In genomic region chr7:120988591-120989299, GRCh38 we compare ENCODE assay signal across 1 cellular context.
TF ChIP-seq lines count a peak whose summit lies in the region.

TSS of gene CPED1 (plus strand) at chr7:120988711. CDS start at chr7:120989622, 911 bp downstream.

TF ChIP-seq in HepG2, 621 proteins besides CTCF, POLR2A, EP300 and RAD21 (continued from another document):
- peak; percentile 66; the same call in 1 of the 2 replicates for TF ChIP-seq KDM2A (CRISPR knock-in tag; IDR thresholded peaks at IDR 0.05; ENCODE audit: borderline replicate concordance, low read depth)
- TF ChIP-seq ZNF687 (CRISPR knock-in tag; IDR thresholded peaks at IDR 0.05), result peak; percentile 56
- no peak for TF ChIP-seq LCORL (IDR thresholded peaks at IDR 0.05)
- peak; percentile 21; the same call in 1 of the 2 replicates for TF ChIP-seq LCORL (CRISPR knock-in tag; IDR thresholded peaks at IDR 0.05)
- TF ChIP-seq SRSF4 (IDR thresholded peaks at IDR 0.05; ENCODE audit: low read depth, low read length, poor library complexity, severe bottlenecking), result no peak
- TF ChIP-seq SETDB1 (CRISPR knock-in tag; IDR thresholded peaks at IDR 0.05; ENCODE audit: borderline replicate concordance), result no peak
- TF ChIP-seq DRAP1 (CRISPR knock-in tag; IDR thresholded peaks at IDR 0.05), result no peak
- TF ChIP-seq ZNF878 (CRISPR knock-in tag; IDR thresholded peaks at IDR 0.05), result no peak
- TF ChIP-seq POGK (CRISPR knock-in tag; conservative IDR thresholded peaks at IDR 0.05), result no peak
- TF ChIP-seq CEBPG (CRISPR knock-in tag; IDR thresholded peaks at IDR 0.05), result 0 out of 2 replicates have a peak, but pooled peaks have one; percentile 8
- TF ChIP-seq ZNF432 (CRISPR knock-in tag; IDR thresholded peaks at IDR 0.05; ENCODE audit: borderline replicate concordance), result no peak
- TF ChIP-seq ZNF891 (CRISPR knock-in tag; IDR thresholded peaks at IDR 0.05), result no peak
- 0 out of 2 replicates have a peak, but pooled peaks have one; percentile 9 for TF ChIP-seq HOXA3 (CRISPR knock-in tag; IDR thresholded peaks at IDR 0.05)
- TF ChIP-seq TEAD3 (CRISPR knock-in tag; optimal IDR thresholded peaks at IDR 0.05; ENCODE audit: borderline replicate concordance), result peak; percentile 16
- TF ChIP-seq MAX (IDR thresholded peaks at IDR 0.05), result 0 out of 2 replicates have a peak, but pooled peaks have one; percentile 21
- TF ChIP-seq GABPB1 (CRISPR knock-in tag; IDR thresholded peaks at IDR 0.05), result peak; percentile 30; the same call in 1 of the 2 replicates
- 0 out of 2 replicates have a peak, but pooled peaks have one; percentile 30 for TF ChIP-seq ZMAT3 (CRISPR knock-in tag; conservative IDR thresholded peaks at IDR 0.05)
- no peak for TF ChIP-seq GFI1 (CRISPR knock-in tag; IDR thresholded peaks at IDR 0.05; ENCODE audit: borderline replicate concordance)
- peak; percentile 67; the same call in 1 of the 2 replicates for TF ChIP-seq ZNF362 (CRISPR knock-in tag; IDR thresholded peaks at IDR 0.05; ENCODE audit: borderline replicate concordance)
- TF ChIP-seq ZNF574 (CRISPR knock-in tag; IDR thresholded peaks at IDR 0.05), result no peak
- no peak for TF ChIP-seq CENPX (CRISPR knock-in tag; IDR thresholded peaks at IDR 0.05)
- TF ChIP-seq ZNF589 (CRISPR knock-in tag; conservative IDR thresholded peaks at IDR 0.05), result no peak
- TF ChIP-seq RXRA (CRISPR knock-in tag; IDR thresholded peaks at IDR 0.05), result 0 out of 2 replicates have a peak, but pooled peaks have one; percentile 20
- peak; percentile 44; the same call in 1 of the 2 replicates for TF ChIP-seq UBTF (CRISPR knock-in tag; IDR thresholded peaks at IDR 0.05)
- TF ChIP-seq CAMTA2 (CRISPR knock-in tag; IDR thresholded peaks at IDR 0.05; ENCODE audit: borderline replicate concordance), result no peak
- TF ChIP-seq ZMYM4 (CRISPR knock-in tag; IDR thresholded peaks at IDR 0.05), result peak; percentile 21; the same call in 1 of the 2 replicates
- peak; percentile 39 for TF ChIP-seq RBM39 (IDR thresholded peaks at IDR 0.05; ENCODE audit: low read depth, low read length, poor library complexity, severe bottlenecking)
- peak; percentile 66 for TF ChIP-seq SKI (IDR thresholded peaks at IDR 0.05; ENCODE audit: partially characterized antibody)
- no peak for TF ChIP-seq ZFP1 (CRISPR knock-in tag; IDR thresholded peaks at IDR 0.05)
- TF ChIP-seq NCOA2 (CRISPR knock-in tag; IDR thresholded peaks at IDR 0.05), result no peak
- TF ChIP-seq ZBTB14 (CRISPR knock-in tag; IDR thresholded peaks at IDR 0.05), result peak; percentile 85
- TF ChIP-seq SP5 (CRISPR knock-in tag; IDR thresholded peaks at IDR 0.05; ENCODE audit: borderline replicate concordance, low read depth), result peak; percentile 33; the same call in 1 of the 2 replicates
- TF ChIP-seq XRCC5 (optimal IDR thresholded peaks at IDR 0.05; ENCODE audit: low read length), result peak; percentile 52
- peak; percentile 6; the same call in 1 of the 2 replicates for TF ChIP-seq ARID5B (CRISPR knock-in tag; IDR thresholded peaks at IDR 0.05)
- TF ChIP-seq HNRNPLL (IDR thresholded peaks at IDR 0.05; ENCODE audit: low read depth, low read length, poor library complexity, severe bottlenecking), result peak; percentile 63
- TF ChIP-seq SP140L (CRISPR knock-in tag; IDR thresholded peaks at IDR 0.05; ENCODE audit: borderline replicate concordance), result no peak
- TF ChIP-seq ATF7-NPFF (CRISPR knock-in tag; IDR thresholded peaks at IDR 0.05; ENCODE audit: low read depth), result no peak
- TF ChIP-seq ATF4 (CRISPR knock-in tag; IDR thresholded peaks at IDR 0.05), result 0 out of 4 replicates have a peak, but pooled peaks of 1 of the 2 experiments have one; percentile 21
TF ChIP-seq in HepG2: peak in this region for 22.
